Comparison of ENCODE assay signal across 2 cellular contexts in genomic region chr4:173317003-173317402, GRCh38.
TF ChIP-seq lines count a peak whose summit lies in the region.

No MANE protein-coding gene starts in this region.

TF ChIP-seq in HepG2, 621 proteins besides CTCF, POLR2A, EP300 and RAD21:
- TF ChIP-seq TAF15 (IDR thresholded peaks at IDR 0.05; ENCODE audit: low read depth, low read length, poor library complexity, severe bottlenecking) (no peak), CENPT (CRISPR knock-in tag; IDR thresholded peaks at IDR 0.05; ENCODE audit: low read depth) (no peak)

TF ChIP-seq in GM12878, 131 proteins besides CTCF, POLR2A, EP300 and RAD21:
- TF ChIP-seq BCL3 (IDR thresholded peaks at IDR 0.05; ENCODE audit: borderline replicate concordance, insufficient read depth, low read depth, low read length, poor library complexity, severe bottlenecking) (no peak), EED (IDR thresholded peaks at IDR 0.05; ENCODE audit: low read depth) (no peak), YBX1 (IDR thresholded peaks at IDR 0.05) (no peak), GATAD2B (conservative IDR thresholded peaks at IDR 0.05; ENCODE audit: low read depth) (no peak), IKZF1 (conservative IDR thresholded peaks at IDR 0.05) (no peak), CHD1 (IDR thresholded peaks at IDR 0.05; ENCODE audit: low read depth, low read length) (no peak)
